ENCODE assay signal across 18 cellular contexts in genomic region chr6:901696-902455, GRCh38.
"Had no signal": no experiment of that assay in that cellular context is flagged by ENCODE, and none has a peak within 500 bp of the region (broad histone marks: within the 10 kb centered on the region; RNA-seq: fewer than 3 reads in every experiment).

No MANE protein-coding gene starts in this region.

- H3K27ac ChIP-seq: gastrocnemius medialis, left ventricle myocardium inferior, neutrophil, transverse colon had no signal

- H3K4me1 ChIP-seq: left ventricle myocardium inferior had no signal

- H3K27me3 ChIP-seq: gastrocnemius medialis, transverse colon had no signal

- H3K36me3 ChIP-seq: gastrocnemius medialis, left ventricle myocardium inferior, neutrophil, transverse colon had no signal

- H3K9me3 Mint-ChIP-seq: activated T-helper 17 cell treated with anti-CD3 and anti-CD28 coated beads, Interleukin-2, amount 50 U/mL, for 72 hours; dendritic cell treated with granulocyte-macrophage colony-stimulating factor and Interleukin-4, amounts not matched to agents 40 ng/mL and 50 ng/mL, for 4 days; memory B cell; naive thymus-derived CD8-positive, alpha-beta T cell; stimulated activated naive B cell treated with anti-CD40 and anti-IgM and Interleukin-4, amounts not matched to agents 10 μg/mL and 1 μg/mL and 100 μg/mL, for 72 hours had no signal

- H3K36me3 Mint-ChIP-seq: memory B cell; naive thymus-derived CD8-positive, alpha-beta T cell; stimulated activated naive B cell treated with anti-CD40 and anti-IgM and Interleukin-4, amounts not matched to agents 10 μg/mL and 1 μg/mL and 100 μg/mL, for 72 hours had no signal

- ATAC-seq: activated T-helper 17 cell treated with anti-CD3 and anti-CD28 coated beads, Interleukin-2, amount 50 U/mL, for 72 hours; gastrocnemius medialis; mucosa of descending colon; naive thymus-derived CD8-positive, alpha-beta T cell; stimulated activated naive B cell treated with anti-CD40 and anti-IgM and Interleukin-4, amounts not matched to agents 10 μg/mL and 1 μg/mL and 100 μg/mL, for 72 hours had no signal

- DNase-seq: activated CD4-positive, alpha-beta T cell treated with anti-CD3 and anti-CD28 coated beads for 1 hour; activated CD4-positive, alpha-beta T cell treated with anti-CD3 and anti-CD28 coated beads, Interleukin-2, amount 50 U/mL, for 4 hours; activated naive CD4-positive, alpha-beta T cell treated with Interleukin-2 at 50 U/mL for 16 hours; anterior cingulate cortex; effector memory CD4-positive, alpha-beta T cell; gastrocnemius medialis; left ventricle myocardium inferior; mucosa of descending colon; naive thymus-derived CD8-positive, alpha-beta T cell; retina; stimulated activated CD4-positive, alpha-beta T cell treated with anti-CD3 and anti-CD28 coated beads, Interleukin-4, amount 100 ng/mL, for 1 hour; stimulated activated naive B cell treated with anti-CD40 and anti-IgM and Interleukin-4, amounts not matched to agents 10 μg/mL and 1 μg/mL and 100 μg/mL, for 72 hours; transverse colon had no signal

- H3K9me3 ChIP-seq: gastrocnemius medialis, left ventricle myocardium inferior, mucosa of descending colon, neutrophil, transverse colon had no signal

- H3K27ac Mint-ChIP-seq: activated T-helper 17 cell treated with anti-CD3 and anti-CD28 coated beads, Interleukin-2, amount 50 U/mL, for 72 hours; dendritic cell treated with granulocyte-macrophage colony-stimulating factor and Interleukin-4, amounts not matched to agents 40 ng/mL and 50 ng/mL, for 4 days; memory B cell; naive thymus-derived CD8-positive, alpha-beta T cell; stimulated activated naive B cell treated with anti-CD40 and anti-IgM and Interleukin-4, amounts not matched to agents 10 μg/mL and 1 μg/mL and 100 μg/mL, for 72 hours had no signal

- H3K4me3 Mint-ChIP-seq: activated T-helper 17 cell treated with anti-CD3 and anti-CD28 coated beads, Interleukin-2, amount 50 U/mL, for 72 hours; dendritic cell treated with granulocyte-macrophage colony-stimulating factor and Interleukin-4, amounts not matched to agents 40 ng/mL and 50 ng/mL, for 4 days; memory B cell; naive thymus-derived CD8-positive, alpha-beta T cell; stimulated activated naive B cell treated with anti-CD40 and anti-IgM and Interleukin-4, amounts not matched to agents 10 μg/mL and 1 μg/mL and 100 μg/mL, for 72 hours had no signal

- H3K4me3 ChIP-seq: gastrocnemius medialis, left ventricle myocardium inferior, mucosa of descending colon, transverse colon had no signal

- H3K4me1 Mint-ChIP-seq: activated T-helper 17 cell treated with anti-CD3 and anti-CD28 coated beads, Interleukin-2, amount 50 U/mL, for 72 hours; naive thymus-derived CD8-positive, alpha-beta T cell had no signal

- FAIRE-seq: islet of Langerhans had no signal
